ENCODE assay signal across 29 cellular contexts in the genomic region with DNA sequence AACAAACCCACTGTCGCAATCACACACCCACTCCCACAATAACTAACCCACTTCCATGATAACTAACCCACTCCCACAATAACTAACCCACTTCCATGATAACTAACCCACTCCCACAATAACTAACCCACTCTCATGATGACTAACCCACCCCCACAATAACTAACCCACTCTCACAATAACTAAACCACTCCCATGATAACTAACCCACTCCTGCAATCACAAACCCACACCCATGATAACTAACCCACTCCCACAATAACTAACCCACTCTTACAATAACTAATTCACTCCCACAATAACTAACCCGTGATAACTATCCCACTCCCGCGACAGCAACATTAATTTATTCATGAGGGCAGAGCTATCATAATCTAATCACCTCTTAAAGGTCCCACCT.
"Had no signal": no experiment of that assay in that cellular context is flagged by ENCODE, and none has a peak within 500 bp of the region (broad histone marks: within the 10 kb centered on the region; RNA-seq: fewer than 3 reads in every experiment).

No MANE protein-coding gene starts in this region.

- H3K27ac ChIP-seq: brain microvascular endothelial cell, colonic mucosa, epithelial cell of prostate, esophagus squamous epithelium, gastroesophageal sphincter, heart right ventricle had no signal

- H3K4me3 Mint-ChIP-seq: activated CD4-positive, alpha-beta memory T cell treated with anti-CD3 and anti-CD28 coated beads, Interleukin-2, amount 10 ng/mL, durations not matched to agents 7 days and 5 days; activated CD4-positive, alpha-beta T cell treated with anti-CD3 and anti-CD28 coated beads for 36 hours; activated CD4-positive, alpha-beta T cell treated with anti-CD3 and anti-CD28 coated beads, Interleukin-2, amount 10 ng/mL, durations not matched to agents 7 days and 5 days; activated naive CD4-positive, alpha-beta T cell treated with anti-CD3 and anti-CD28 coated beads, Interleukin-2, amount 10 ng/mL, durations not matched to agents 7 days and 5 days; activated naive CD8-positive, alpha-beta T cell treated with anti-CD3 and anti-CD28 coated beads, Interleukin-2, amount 10 ng/mL, durations not matched to agents 7 days and 5 days; activated T-cell treated with anti-CD3 and anti-CD28 coated beads, Interleukin-2, amount 50 U/mL, for 24 hours; activated T-cell treated with anti-CD3 and anti-CD28 coated beads, Interleukin-2, amount 50 U/mL, for 72 hours had no signal

- ATAC-seq: activated CD4-positive, alpha-beta T cell treated with anti-CD3 and anti-CD28 coated beads for 36 hours; activated naive CD4-positive, alpha-beta T cell treated with anti-CD3 and anti-CD28 coated beads, Interleukin-2, amount 50 U/mL, for 72 hours; activated T-cell treated with anti-CD3 and anti-CD28 coated beads, Interleukin-2, amount 50 U/mL, for 72 hours; gastroesophageal sphincter; heart right ventricle had no signal

- H3K36me3 ChIP-seq: colonic mucosa, esophagus squamous epithelium, gastroesophageal sphincter, heart right ventricle had no signal

- H3K27ac Mint-ChIP-seq: activated CD4-positive, alpha-beta memory T cell treated with anti-CD3 and anti-CD28 coated beads, Interleukin-2, amount 10 ng/mL, durations not matched to agents 7 days and 5 days; activated CD4-positive, alpha-beta T cell treated with anti-CD3 and anti-CD28 coated beads for 36 hours; activated naive CD4-positive, alpha-beta T cell treated with anti-CD3 and anti-CD28 coated beads, Interleukin-2, amount 10 ng/mL, durations not matched to agents 7 days and 5 days; activated naive CD4-positive, alpha-beta T cell treated with anti-CD3 and anti-CD28 coated beads, Interleukin-2, amount 50 U/mL, for 72 hours; activated naive CD8-positive, alpha-beta T cell treated with anti-CD3 and anti-CD28 coated beads, Interleukin-2, amount 10 ng/mL, durations not matched to agents 7 days and 5 days; activated T-cell treated with anti-CD3 and anti-CD28 coated beads, Interleukin-2, amount 50 U/mL, for 24 hours; activated T-cell treated with anti-CD3 and anti-CD28 coated beads, Interleukin-2, amount 50 U/mL, for 72 hours had no signal

- H3K9me3 ChIP-seq: colonic mucosa, esophagus squamous epithelium, gastroesophageal sphincter, heart right ventricle had no signal

- FAIRE-seq: astrocyte, endometrium, endothelial cell of umbilical vein had no signal

- H3K4me3 ChIP-seq: colonic mucosa, esophagus squamous epithelium, gastroesophageal sphincter, heart right ventricle had no signal

- DNase-seq: activated CD4-positive, alpha-beta memory T cell treated with anti-CD3 and anti-CD28 coated beads, Interleukin-2, amount 10 ng/mL, durations not matched to agents 7 days and 5 days; activated CD4-positive, alpha-beta T cell treated with anti-CD3 and anti-CD28 coated beads for 36 hours; activated CD4-positive, alpha-beta T cell treated with anti-CD3 and anti-CD28 coated beads, Interleukin-2, amount 10 ng/mL, durations not matched to agents 7 days and 5 days; activated CD4-positive, alpha-beta T cell treated with anti-CD3 and anti-CD28 coated beads, Interleukin-2, amount 50 U/mL, for 4 hours; activated CD4-positive, CD25-positive, alpha-beta regulatory T cell; activated CD4-positive, CD25-positive, alpha-beta regulatory T cell treated with anti-CD3 and anti-CD28 coated beads, Interleukin-2, amount 50 U/mL, for 72 hours; activated CD8-positive, alpha-beta memory T cell treated with anti-CD3 and anti-CD28 coated beads, Interleukin-2, amount 50 U/mL, for 48 hours; activated gamma-delta T cell; activated naive CD4-positive, alpha-beta T cell; activated naive CD4-positive, alpha-beta T cell treated with anti-CD3 and anti-CD28 coated beads, Interleukin-2, amount 10 ng/mL, durations not matched to agents 7 days and 5 days; activated naive CD8-positive, alpha-beta T cell treated with anti-CD3 and anti-CD28 coated beads, Interleukin-2, amount 10 ng/mL, durations not matched to agents 7 days and 5 days; activated T-cell treated with anti-CD3 and anti-CD28 coated beads for 4 hours; activated T-cell treated with anti-CD3 and anti-CD28 coated beads, Interleukin-2, amount 50 U/mL, for 24 hours; activated T-cell treated with anti-CD3 and anti-CD28 coated beads, Interleukin-2, amount 50 U/mL, for 72 hours; anterior cingulate cortex; brain microvascular endothelial cell; caudate nucleus; colonic mucosa; effector CD8-positive, alpha-beta T cell; esophagus squamous epithelium; foreskin melanocyte; heart right ventricle; T-helper 2 cell had no signal

- H3K27me3 ChIP-seq: brain microvascular endothelial cell, colonic mucosa, esophagus squamous epithelium, gastroesophageal sphincter, heart right ventricle had no signal

- H3K9me3 Mint-ChIP-seq: activated CD4-positive, alpha-beta memory T cell treated with anti-CD3 and anti-CD28 coated beads, Interleukin-2, amount 10 ng/mL, durations not matched to agents 7 days and 5 days; activated CD4-positive, alpha-beta T cell treated with anti-CD3 and anti-CD28 coated beads, Interleukin-2, amount 10 ng/mL, durations not matched to agents 7 days and 5 days; activated naive CD4-positive, alpha-beta T cell treated with anti-CD3 and anti-CD28 coated beads, Interleukin-2, amount 10 ng/mL, durations not matched to agents 7 days and 5 days; activated naive CD4-positive, alpha-beta T cell treated with anti-CD3 and anti-CD28 coated beads, Interleukin-2, amount 50 U/mL, for 72 hours; activated naive CD8-positive, alpha-beta T cell treated with anti-CD3 and anti-CD28 coated beads, Interleukin-2, amount 10 ng/mL, durations not matched to agents 7 days and 5 days; activated T-cell treated with anti-CD3 and anti-CD28 coated beads, Interleukin-2, amount 50 U/mL, for 24 hours; activated T-cell treated with anti-CD3 and anti-CD28 coated beads, Interleukin-2, amount 50 U/mL, for 72 hours had no signal

- H3K36me3 Mint-ChIP-seq: activated naive CD4-positive, alpha-beta T cell treated with anti-CD3 and anti-CD28 coated beads, Interleukin-2, amount 10 ng/mL, durations not matched to agents 7 days and 5 days; activated naive CD4-positive, alpha-beta T cell treated with anti-CD3 and anti-CD28 coated beads, Interleukin-2, amount 50 U/mL, for 72 hours; activated naive CD8-positive, alpha-beta T cell treated with anti-CD3 and anti-CD28 coated beads, Interleukin-2, amount 10 ng/mL, durations not matched to agents 7 days and 5 days had no signal

- H3K4me1 Mint-ChIP-seq: activated CD4-positive, alpha-beta memory T cell treated with anti-CD3 and anti-CD28 coated beads, Interleukin-2, amount 10 ng/mL, durations not matched to agents 7 days and 5 days; activated CD4-positive, alpha-beta T cell treated with anti-CD3 and anti-CD28 coated beads for 36 hours; activated CD4-positive, alpha-beta T cell treated with anti-CD3 and anti-CD28 coated beads, Interleukin-2, amount 10 ng/mL, durations not matched to agents 7 days and 5 days; activated naive CD4-positive, alpha-beta T cell treated with anti-CD3 and anti-CD28 coated beads, Interleukin-2, amount 10 ng/mL, durations not matched to agents 7 days and 5 days; activated naive CD8-positive, alpha-beta T cell treated with anti-CD3 and anti-CD28 coated beads, Interleukin-2, amount 10 ng/mL, durations not matched to agents 7 days and 5 days had no signal

- H3K27me3 Mint-ChIP-seq: activated CD4-positive, alpha-beta T cell treated with anti-CD3 and anti-CD28 coated beads for 36 hours; activated CD4-positive, alpha-beta T cell treated with anti-CD3 and anti-CD28 coated beads, Interleukin-2, amount 10 ng/mL, durations not matched to agents 7 days and 5 days had no signal
